In the genomic region with DNA sequence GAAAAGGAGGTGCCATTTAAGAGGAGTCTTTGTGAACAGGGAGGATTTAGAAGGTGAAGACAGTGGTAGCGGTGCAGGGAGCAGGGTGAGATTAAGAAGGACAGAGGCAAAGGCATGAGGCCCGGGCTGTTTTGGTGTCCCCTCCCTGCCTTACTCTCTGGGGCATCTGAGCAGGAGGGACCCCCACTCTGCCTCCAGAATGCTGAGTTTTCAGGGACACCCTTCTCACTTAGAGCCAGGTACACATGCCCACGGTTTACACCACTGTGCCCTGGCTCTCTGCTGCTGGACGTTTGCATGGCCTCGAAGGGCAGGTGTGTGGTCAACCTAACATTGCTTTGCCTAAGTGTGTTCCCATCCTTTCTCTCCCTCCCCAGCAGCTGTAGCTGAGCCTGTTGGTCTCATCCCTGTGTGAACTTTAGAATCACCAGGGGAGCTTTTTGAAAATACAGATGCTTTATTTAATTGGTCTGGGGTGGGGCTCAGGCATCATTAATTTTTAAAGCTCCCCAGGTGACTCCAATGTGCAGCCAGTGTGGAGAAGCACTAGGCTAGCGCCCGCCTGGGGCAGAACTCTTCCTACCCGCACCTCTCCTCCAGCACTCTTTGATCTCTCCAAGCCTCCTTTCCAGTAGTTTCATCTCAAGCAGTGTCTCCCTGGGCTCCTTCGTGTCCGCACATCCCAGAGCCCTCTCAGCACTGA, we compare ENCODE assay signal across 1 cellular context.
TF ChIP-seq lines count a peak whose summit lies in the region.

No MANE protein-coding gene starts in this region.

TF ChIP-seq in IMR-90, 13 proteins besides CTCF, POLR2A, EP300 and RAD21:
- TF ChIP-seq, protein P1, sequence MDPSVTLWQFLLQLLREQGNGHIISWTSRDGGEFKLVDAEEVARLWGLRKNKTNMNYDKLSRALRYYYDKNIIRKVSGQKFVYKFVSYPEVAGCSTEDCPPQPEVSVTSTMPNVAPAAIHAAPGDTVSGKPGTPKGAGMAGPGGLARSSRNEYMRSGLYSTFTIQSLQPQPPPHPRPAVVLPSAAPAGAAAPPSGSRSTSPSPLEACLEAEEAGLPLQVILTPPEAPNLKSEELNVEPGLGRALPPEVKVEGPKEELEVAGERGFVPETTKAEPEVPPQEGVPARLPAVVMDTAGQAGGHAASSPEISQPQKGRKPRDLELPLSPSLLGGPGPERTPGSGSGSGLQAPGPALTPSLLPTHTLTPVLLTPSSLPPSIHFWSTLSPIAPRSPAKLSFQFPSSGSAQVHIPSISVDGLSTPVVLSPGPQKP (IDR thresholded peaks at IDR 0.05; ENCODE audit: borderline replicate concordance, low read depth, low read length), result no peak
- TF ChIP-seq CHD1 (IDR thresholded peaks at IDR 0.05; ENCODE audit: low read depth, low read length) (no peak), NFE2L2 (IDR thresholded peaks at IDR 0.05; ENCODE audit: low read depth, low read length) (no peak), MXI1 (IDR thresholded peaks at IDR 0.05; ENCODE audit: borderline replicate concordance, low read depth, low read length) (no peak), BHLHE40 (IDR thresholded peaks at IDR 0.05; ENCODE audit: low read depth, low read length) (no peak), MAZ (IDR thresholded peaks at IDR 0.05; ENCODE audit: borderline replicate concordance, low read depth, low read length) (no peak), RFX5 (IDR thresholded peaks at IDR 0.05; ENCODE audit: low read depth, low read length) (no peak), FOS (IDR thresholded peaks at IDR 0.05; ENCODE audit: low read depth, low read length) (no peak), RCOR1 (IDR thresholded peaks at IDR 0.05; ENCODE audit: insufficient replicate concordance, low read length) (no peak), MAFK (IDR thresholded peaks at IDR 0.05; ENCODE audit: low read depth, low read length) (no peak), CEBPB (IDR thresholded peaks at IDR 0.05; ENCODE audit: low read depth, low read length) (no peak), SMC3 (IDR thresholded peaks at IDR 0.05; ENCODE audit: low read depth, low read length) (no peak)
- TF ChIP-seq, protein P2, sequence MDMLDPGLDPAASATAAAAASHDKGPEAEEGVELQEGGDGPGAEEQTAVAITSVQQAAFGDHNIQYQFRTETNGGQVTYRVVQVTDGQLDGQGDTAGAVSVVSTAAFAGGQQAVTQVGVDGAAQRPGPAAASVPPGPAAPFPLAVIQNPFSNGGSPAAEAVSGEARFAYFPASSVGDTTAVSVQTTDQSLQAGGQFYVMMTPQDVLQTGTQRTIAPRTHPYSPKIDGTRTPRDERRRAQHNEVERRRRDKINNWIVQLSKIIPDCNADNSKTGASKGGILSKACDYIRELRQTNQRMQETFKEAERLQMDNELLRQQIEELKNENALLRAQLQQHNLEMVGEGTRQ (IDR thresholded peaks at IDR 0.05; ENCODE audit: low read depth, low read length), result no peak
